ENCODE assay signal across 27 cellular contexts in genomic region chr16:15484662-15485061, GRCh38. TPM values are rescaled to one million over a fixed set of nuclear protein-coding genes. Genes with fewer than 3 reads are reported as not detected.
A peak's percentile ranks its signal among the peaks of the same experiment; 100 is the strongest.
DNase-seq lines count a peak whose midpoint lies in the region; ATAC-seq, FAIRE-seq and TF ChIP-seq lines count a peak whose summit lies in the region.
"Had no signal": no experiment of that assay in that cellular context is flagged by ENCODE, and none has a peak within 500 bp of the region (broad histone marks: within the 10 kb centered on the region; RNA-seq: fewer than 3 reads in every experiment).

No MANE protein-coding gene starts in this region.

- ATAC-seq in A549 (no peak), HG03571 (IDR thresholded peaks at IDR 0.05; ENCODE audit: unreplicated experiment) (no peak)
- no peak for ATAC-seq in activated naive CD4-positive, alpha-beta T cell treated with anti-CD3 and anti-CD28 coated beads, Interleukin-2, amount 50 U/mL, for 72 hours
- ATAC-seq: activated CD4-positive, alpha-beta T cell treated with anti-CD3 and anti-CD28 coated beads for 36 hours; K562; left colon; naive thymus-derived CD4-positive, alpha-beta T cell had no signal

- CTCF ChIA-PET in A549 (lab: Yijun Ruan, JAX), result interaction anchor here (3.8 kb wide), 1 partner anchor 66 kb away, joined by 12 read pairs; no protein-coding TSS in a partner anchor

- WGBS in A549 (ENCODE audit: missing lambda C conversion rate), result 73% methylated on average over 5 of the region's 5 CpGs

- no peak for TF ChIP-seq RAD21 in A549 (conservative IDR thresholded peaks at IDR 0.05 in 1 of 2, IDR thresholded peaks at IDR 0.05 in 1 of 2)

- peaks cover 6% of the 10 kb centered on the region; the same call in 2 of the 3 replicates for H3K9me3 ChIP-seq in A549
- H3K9me3 ChIP-seq: Caco-2, testis had no signal

- TF ChIP-seq EP300 in A549 (IDR thresholded peaks at IDR 0.05), result no peak

- peak overlapping the region in 1 of 2 donors; percentile 22 for H3K27ac Mint-ChIP-seq in activated naive CD4-positive, alpha-beta T cell treated with anti-CD3 and anti-CD28 coated beads, Interleukin-2, amount 50 U/mL, for 72 hours
- H3K27ac Mint-ChIP-seq: activated CD4-positive, alpha-beta T cell treated with anti-CD3 and anti-CD28 coated beads for 36 hours; activated T-cell treated with anti-CD3 and anti-CD28 coated beads, Interleukin-2, amount 50 U/mL, for 24 hours; endodermal cell had no signal

- POLR2A ChIA-PET in A549 (lab: Yijun Ruan, JAX), result no interaction called here

- 0 out of 3 replicates have a peak overlapping the region, but pooled peaks have one; percentile 7 for H3K4me2 ChIP-seq in A549

- no peak for DNase-seq in A549 (ENCODE audit: low read depth in 1 of 2, low spot score in 1 of 2)
- peak; percentile 15 for DNase-seq in GM04504 (ENCODE audit: low read depth)
- peak; percentile 22 for DNase-seq in RCC 7860 (ENCODE audit: low spot score)
- peak; percentile 45 for DNase-seq in fibroblast of gingiva (ENCODE audit: low read depth)
- no peak for DNase-seq in LoVo (ENCODE audit: low spot score)
- DNase-seq in activated naive CD4-positive, alpha-beta T cell treated with anti-CD3 and anti-CD28 coated beads, Interleukin-2, amount 50 U/mL, for 72 hours (ENCODE audit: low spot score in 2 of 2), result no peak
- no peak for DNase-seq in frontal cortex (ENCODE audit: low spot score in 2 of 2)
- DNase-seq: activated CD4-positive, alpha-beta T cell treated with anti-CD3 and anti-CD28 coated beads for 36 hours; activated T-cell treated with anti-CD3 and anti-CD28 coated beads, Interleukin-2, amount 50 U/mL, for 24 hours; amniotic stem cell; Caco-2; cortex of kidney; endodermal cell; left colon; naive thymus-derived CD4-positive, alpha-beta T cell; NCI-H1436 treated with DMSO at 0.1 percent for 48 hours; NK-92 treated with Interleukin-12 subunit alpha and Interleukin-12 subunit beta, amount 100 ng/mL, for 24 hours; occipital lobe; stimulated activated CD4-positive, alpha-beta T cell treated with anti-CD3 and anti-CD28 coated beads, Interleukin-12 subunit alpha, Interleukin-12 subunit beta, amount 100 ng/mL, for 4 hours; stimulated activated CD4-positive, alpha-beta T cell treated with anti-CD3 and anti-CD28 coated beads, Interleukin-4, amount 100 ng/mL, for 4 hours; stimulated activated naive CD4-positive, alpha-beta T cell; testis had no signal

- peaks cover 0 to 22% of the 10 kb centered on the region in 2 donors for H3K36me3 Mint-ChIP-seq in activated naive CD4-positive, alpha-beta T cell treated with anti-CD3 and anti-CD28 coated beads, Interleukin-2, amount 50 U/mL, for 72 hours
- H3K36me3 Mint-ChIP-seq: naive thymus-derived CD4-positive, alpha-beta T cell had no signal

- H3K4me3 ChIP-seq in A549, result no peak overlapping the region
- H3K4me3 ChIP-seq: cardiac muscle cell, K562, SJCRH30, testis had no signal

- H3K27ac ChIP-seq in A549, result peak overlapping the region; percentile 30 to 86; a peak in 4 of 6 replicates
- H3K27ac ChIP-seq: cardiac muscle cell, SJCRH30, testis had no signal

- no peak for TF ChIP-seq POLR2A in A549 (IDR thresholded peaks at IDR 0.05; ENCODE audit: low read length)

- no peak for FAIRE-seq in A549 (lab: Jason Lieb, UNC)
- FAIRE-seq in RCC 7860 (lab: Jason Lieb, UNC), result no peak
- no peak for FAIRE-seq in frontal cortex (lab: Jason Lieb, UNC)
- FAIRE-seq: K562, TTC549 had no signal

- TF ChIP-seq CTCF in A549 (IDR thresholded peaks at IDR 0.05), result no peak

- peaks cover 4 to 12% of the 10 kb centered on the region in 2 donors for H3K9me3 Mint-ChIP-seq in activated naive CD4-positive, alpha-beta T cell treated with anti-CD3 and anti-CD28 coated beads, Interleukin-2, amount 50 U/mL, for 72 hours
- H3K9me3 Mint-ChIP-seq: activated T-cell treated with anti-CD3 and anti-CD28 coated beads, Interleukin-2, amount 50 U/mL, for 24 hours; endodermal cell; naive thymus-derived CD4-positive, alpha-beta T cell had no signal

- peaks cover 53% of the 10 kb centered on the region for H3K4me1 ChIP-seq in A549
- H3K4me1 ChIP-seq: Caco-2, testis had no signal

TF ChIP-seq in A549, 52 proteins besides CTCF, POLR2A, EP300 and RAD21:
- TF ChIP-seq CEBPB (IDR thresholded peaks at IDR 0.05) (peak; percentile 4 to 37; a peak in 2 of 4 replicates), CBX8 (IDR thresholded peaks at IDR 0.05) (no peak), GATA3 (IDR thresholded peaks at IDR 0.05; ENCODE audit: borderline replicate concordance) (no peak), HOXB13 (CRISPR knock-in tag; IDR thresholded peaks at IDR 0.05; ENCODE audit: low read depth) (no peak), JUNB (IDR thresholded peaks at IDR 0.05) (no peak)

RNA-seq across cellular contexts. Expression of gene BMERB1, which starts 50.3 kb away (rescaled TPM):
- polyA plus RNA-seq in A549 (2011; rRNA removed), result 44.7 and 45.2 TPM in 2 replicates
- 27.1 and 31.5 TPM in 2 replicates for polyA plus RNA-seq in A549 (2012; cell fraction: cytosol; rRNA removed)
- polyA plus RNA-seq in A549 (2012; cell fraction: nucleus; rRNA removed), result 21.0 and 21.6 TPM in 2 replicates
- polyA plus RNA-seq in A549 (2017; fragmentation: RNase III; extraction: RNeasy Plus Mini Kit Qiagen cat#74134 plus additional on column Dnase treatment), result 34.8 to 48.9 TPM (median 47.3 TPM) in 3 replicates
- 34.4 and 40.5 TPM in 2 replicates for polyA minus RNA-seq in A549 (2011; rRNA and poly(A)+ RNA removed)
- 10 to 100 TPM in 1 of 2 donors, 1 to 10 TPM in 1; 5.8 to 20.2 TPM for total RNA-seq in activated naive CD4-positive, alpha-beta T cell treated with anti-CD3 and anti-CD28 coated beads, Interleukin-2, amount 50 U/mL, for 72 hours
- 81.1 TPM for total RNA-seq in frontal cortex
- total RNA-seq: Caco-2 had no signal

Comparison
In these comparisons a context has a peak if more than half of its experiments do, and no peak if none do; other contexts are left out.
1. DNase-seq: peak in GM04504 (single experiment), RCC 7860 (single experiment) and fibroblast of gingiva (single experiment); none in A549 (0 of 2), LoVo (single experiment), activated naive CD4-positive, alpha-beta T cell treated with anti-CD3 and anti-CD28 coated beads, Interleukin-2, amount 50 U/mL, for 72 hours (0 of 2) and frontal cortex (0 of 2).